In the genomic region with DNA sequence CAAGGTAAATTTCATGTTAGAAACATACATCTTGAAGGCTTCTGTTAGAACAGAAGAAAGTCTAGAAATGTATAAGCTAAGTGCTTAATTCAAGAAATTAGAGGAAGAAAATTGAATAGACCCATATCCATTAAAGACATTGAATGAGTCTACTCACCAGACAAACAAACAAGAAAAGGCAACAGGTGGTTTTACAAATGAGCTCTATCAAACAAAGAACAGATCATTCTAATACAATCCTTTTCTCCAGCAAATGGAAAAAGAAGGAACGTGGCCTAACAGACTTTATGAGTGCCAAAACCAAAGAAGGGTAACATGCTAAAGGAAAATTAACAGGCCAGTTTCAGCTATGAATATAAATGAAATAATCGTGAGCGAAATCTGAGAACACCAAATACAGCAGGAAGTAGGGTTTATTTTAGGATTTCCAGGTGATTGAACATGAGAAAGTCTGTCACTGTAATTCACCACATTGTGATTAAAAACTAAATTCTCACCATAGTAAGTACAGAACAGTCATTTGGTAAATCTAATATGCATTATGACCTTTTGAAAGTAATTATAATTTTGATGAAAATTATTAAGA, we compare ENCODE assay signal across 1 cellular context.
TF ChIP-seq lines count a peak whose summit lies in the region.

No MANE protein-coding gene starts in this region.

TF ChIP-seq in SK-N-SH, 30 proteins besides CTCF, POLR2A, EP300 and RAD21:
- no peak for TF ChIP-seq MEF2A (IDR thresholded peaks at IDR 0.05; ENCODE audit: borderline replicate concordance, low read depth)
- TF ChIP-seq MXI1 (IDR thresholded peaks at IDR 0.05; ENCODE audit: low read depth, low read length) = no peak
- TF ChIP-seq, protein P1, sequence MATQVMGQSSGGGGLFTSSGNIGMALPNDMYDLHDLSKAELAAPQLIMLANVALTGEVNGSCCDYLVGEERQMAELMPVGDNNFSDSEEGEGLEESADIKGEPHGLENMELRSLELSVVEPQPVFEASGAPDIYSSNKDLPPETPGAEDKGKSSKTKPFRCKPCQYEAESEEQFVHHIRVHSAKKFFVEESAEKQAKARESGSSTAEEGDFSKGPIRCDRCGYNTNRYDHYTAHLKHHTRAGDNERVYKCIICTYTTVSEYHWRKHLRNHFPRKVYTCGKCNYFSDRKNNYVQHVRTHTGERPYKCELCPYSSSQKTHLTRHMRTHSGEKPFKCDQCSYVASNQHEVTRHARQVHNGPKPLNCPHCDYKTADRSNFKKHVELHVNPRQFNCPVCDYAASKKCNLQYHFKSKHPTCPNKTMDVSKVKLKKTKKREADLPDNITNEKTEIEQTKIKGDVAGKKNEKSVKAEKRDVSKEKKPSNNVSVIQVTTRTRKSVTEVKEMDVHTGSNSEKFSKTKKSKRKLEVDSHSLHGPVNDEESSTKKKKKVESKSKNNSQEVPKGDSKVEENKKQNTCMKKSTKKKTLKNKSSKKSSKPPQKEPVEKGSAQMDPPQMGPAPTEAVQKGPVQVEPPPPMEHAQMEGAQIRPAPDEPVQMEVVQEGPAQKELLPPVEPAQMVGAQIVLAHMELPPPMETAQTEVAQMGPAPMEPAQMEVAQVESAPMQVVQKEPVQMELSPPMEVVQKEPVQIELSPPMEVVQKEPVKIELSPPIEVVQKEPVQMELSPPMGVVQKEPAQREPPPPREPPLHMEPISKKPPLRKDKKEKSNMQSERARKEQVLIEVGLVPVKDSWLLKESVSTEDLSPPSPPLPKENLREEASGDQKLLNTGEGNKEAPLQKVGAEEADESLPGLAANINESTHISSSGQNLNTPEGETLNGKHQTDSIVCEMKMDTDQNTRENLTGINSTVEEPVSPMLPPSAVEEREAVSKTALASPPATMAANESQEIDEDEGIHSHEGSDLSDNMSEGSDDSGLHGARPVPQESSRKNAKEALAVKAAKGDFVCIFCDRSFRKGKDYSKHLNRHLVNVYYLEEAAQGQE (IDR thresholded peaks at IDR 0.05; ENCODE audit: low read depth, low read length) = no peak
- no peak for TF ChIP-seq RFX5 (IDR thresholded peaks at IDR 0.05; ENCODE audit: low read length)
- no peak for TF ChIP-seq TCF12 (IDR thresholded peaks at IDR 0.05)
- TF ChIP-seq JUND (IDR thresholded peaks at IDR 0.05) = no peak
- no peak for TF ChIP-seq GABPA (IDR thresholded peaks at IDR 0.05; ENCODE audit: low read depth)
- no peak for TF ChIP-seq SIN3A (IDR thresholded peaks at IDR 0.05; ENCODE audit: borderline replicate concordance, low read depth, low read length)
- no peak for TF ChIP-seq YY1 (IDR thresholded peaks at IDR 0.05; ENCODE audit: low read depth)
- TF ChIP-seq FOXM1 (IDR thresholded peaks at IDR 0.05; ENCODE audit: low read depth) = no peak
- no peak for TF ChIP-seq TAF1 (IDR thresholded peaks at IDR 0.05; ENCODE audit: borderline replicate concordance, low read depth, low read length)
- TF ChIP-seq, protein P2, sequence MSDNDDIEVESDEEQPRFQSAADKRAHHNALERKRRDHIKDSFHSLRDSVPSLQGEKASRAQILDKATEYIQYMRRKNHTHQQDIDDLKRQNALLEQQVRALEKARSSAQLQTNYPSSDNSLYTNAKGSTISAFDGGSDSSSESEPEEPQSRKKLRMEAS (IDR thresholded peaks at IDR 0.05; ENCODE audit: low read depth) = no peak
